In genomic region chr18:50218432-50219197, GRCh38 we compare ENCODE assay signal across 9 cellular contexts. TPM values are rescaled to one million over a fixed set of nuclear protein-coding genes. Genes with fewer than 3 reads are reported as not detected.
DNase-seq lines count a peak whose midpoint lies in the region; ATAC-seq and TF ChIP-seq lines count a peak whose summit lies in the region.
"Had no signal": no experiment of that assay in that cellular context is flagged by ENCODE, and none has a peak within 500 bp of the region (broad histone marks: within the 10 kb centered on the region; RNA-seq: fewer than 3 reads in every experiment).

No MANE protein-coding gene starts in this region.

- H3K79me2 ChIP-seq in parathyroid adenoma: no peaks in the 10 kb centered on the region

- ATAC-seq in HG02588 (IDR thresholded peaks at IDR 0.05; ENCODE audit: unreplicated experiment) (peak; percentile 57), RWPE2 (ENCODE audit: low read depth) (no peak)

- H3K9me3 ChIP-seq in RWPE2 (ENCODE audit: severe bottlenecking) (no peaks in the 10 kb centered on the region), parathyroid adenoma (ENCODE audit: control insufficient read depth, low read length) (no peaks in the 10 kb centered on the region)

- no peak overlapping the region for H2AFZ ChIP-seq in parathyroid adenoma

- no peak overlapping the region for H3K9ac ChIP-seq in parathyroid adenoma

- no peak overlapping the region for H3K27ac ChIP-seq in RWPE2 (ENCODE audit: poor library complexity, severe bottlenecking)
- no peak overlapping the region for H3K27ac ChIP-seq in parathyroid adenoma
- H3K27ac ChIP-seq: skin epidermis had no signal

- H3K27me3 ChIP-seq in RWPE2 (ENCODE audit: insufficient read depth, poor library complexity, severe bottlenecking) (no peaks in the 10 kb centered on the region), parathyroid adenoma (ENCODE audit: control insufficient read depth, insufficient read depth, low read length) (no peaks in the 10 kb centered on the region)

- H3K36me3 ChIP-seq in RWPE2 (ENCODE audit: low read depth) (no peaks in the 10 kb centered on the region), parathyroid adenoma (ENCODE audit: control insufficient read depth, insufficient read depth, low read length) (no peaks in the 10 kb centered on the region)

- H3K4me1 ChIP-seq in RWPE2 (ENCODE audit: insufficient read depth, poor library complexity, severe bottlenecking) (no peaks in the 10 kb centered on the region), parathyroid adenoma (no peaks in the 10 kb centered on the region)

- no peak overlapping the region for H3K4me3 ChIP-seq in RWPE2 (ENCODE audit: severe bottlenecking)
- no peak overlapping the region for H3K4me3 ChIP-seq in choroid plexus epithelial cell (ENCODE audit: low read depth, low read length)
- no peak overlapping the region for H3K4me3 ChIP-seq in parathyroid adenoma (ENCODE audit: low read depth, low read length)
- H3K4me3 ChIP-seq: skin epidermis had no signal

- no peak overlapping the region for H3K4me2 ChIP-seq in parathyroid adenoma (ENCODE audit: low read length)

- TF ChIP-seq CTCF in RWPE2 (IDR thresholded peaks at IDR 0.05; ENCODE audit: poor library complexity, severe bottlenecking) (peak; percentile 52), choroid plexus epithelial cell (conservative IDR thresholded peaks at IDR 0.05; ENCODE audit: low read depth, low read length) (peak; percentile 67), parathyroid adenoma (IDR thresholded peaks at IDR 0.05) (peak; percentile 49)

- DNase-seq in NCI-H82 (lab: John Stamatoyannopoulos, UW) (peak; percentile 51), NCI-H82 treated with DMSO at 0.1 percent for 48 hours (lab: John Stamatoyannopoulos, UW; ENCODE audit: unreplicated experiment) (no peak), RWPE2 (ENCODE audit: low spot score) (no peak), choroid plexus epithelial cell (ENCODE audit: low read depth) (peak; percentile 56), ureter (ENCODE audit: low spot score) (no peak), KG1 (lab: John Stamatoyannopoulos, UW) (no peak)

RNA-seq across cellular contexts. Expression of gene MYO5B, which starts 23.7 kb away (rescaled TPM):
- total RNA-seq in ureter: 46.2 TPM

RNA-seq across cellular contexts. Expression of gene CFAP53, which starts 47.7 kb away (rescaled TPM):
- 0.81 TPM for total RNA-seq in ureter

Comparison
In these comparisons a context has a peak if more than half of its experiments do, and no peak if none do; other contexts are left out.
1. DNase-seq: peak in NCI-H82 (single experiment) and choroid plexus epithelial cell (single experiment); none in NCI-H82 treated with DMSO at 0.1 percent for 48 hours (single experiment), RWPE2 (single experiment), ureter (single experiment) and KG1 (single experiment).
2. Peak in every context shown above with its lines, with median percentiles within 50 percentile points of each other: CTCF ChIP-seq.